Comparison of ENCODE assay signal across 11 cellular contexts in genomic region chr9:137237759-137238726, GRCh38. TPM values are rescaled to one million over a fixed set of nuclear protein-coding genes. Genes with fewer than 3 reads are reported as not detected.
DNase-seq lines count a peak whose midpoint lies in the region; ATAC-seq lines count a peak whose summit lies in the region.
"Had no signal": no experiment of that assay in that cellular context is flagged by ENCODE, and none has a peak within 500 bp of the region (broad histone marks: within the 10 kb centered on the region; RNA-seq: fewer than 3 reads in every experiment).

No MANE protein-coding gene starts in this region.

- peaks cover 23 to 34% (median 29%) of the 10 kb centered on the region in 3 donors for H3K4me1 Mint-ChIP-seq in naive B cell

- DNase-seq in COR-L47 (lab: John Stamatoyannopoulos, UW) (peak; percentile 86), NCI-H146 treated with DMSO at 0.1 percent for 48 hours (lab: John Stamatoyannopoulos, UW; ENCODE audit: unreplicated experiment) (peak; percentile 45), amygdala (lab: John Stamatoyannopoulos, UW) (peak in 47 of 56 donors; percentile 14 to 90 (median 56)), naive B cell (no peak), cerebellum (ENCODE audit: low spot score) (no peak), GM19238 (ENCODE audit: insufficient read length, low spot score) (no peak), H4 (ENCODE audit: low spot score) (no peak)
- no peak for DNase-seq in activated CD4-positive, alpha-beta T cell treated with anti-CD3 and anti-CD28 coated beads, Interleukin-2, amount 50 U/mL, for 4 hours
- DNase-seq: NCI-H1105 had no signal

- no peak for ATAC-seq in naive B cell (ENCODE audit: low read depth in 2 of 2)

- H3K4me3 Mint-ChIP-seq in naive B cell = peak overlapping the region in 5 of 8 donors; percentile 42 to 90 (median 75)

- H3K9me3 Mint-ChIP-seq in naive B cell = no peaks in the 10 kb centered on the region

- peaks cover 0 to 8% (median 0%) of the 10 kb centered on the region in 3 donors for H3K27me3 Mint-ChIP-seq in naive B cell

- peak overlapping the region in 5 of 6 donors; percentile 47 to 90 (median 64) for H3K27ac Mint-ChIP-seq in naive B cell

- peaks cover 0 to 6% of the 10 kb centered on the region in 2 donors for H3K36me3 Mint-ChIP-seq in naive B cell

RNA-seq across cellular contexts. Expression of gene TUBB4B, which starts 3.0 kb away (rescaled TPM):
- 10 to 100 TPM; 22.7 to 53.2 (median 40.2) TPM for polyA plus RNA-seq in naive B cell (ENCODE audit: low read depth in 6 of 6)
- 62.8 TPM for total RNA-seq in cerebellum
- 164 and 180 TPM in 2 replicates for total RNA-seq in H4 (2014; rRNA removed; shearing (Covaris generic))

RNA-seq across cellular contexts. Expression of gene SLC34A3, which starts 7.3 kb away (rescaled TPM):
- not detected for polyA plus RNA-seq in naive B cell (ENCODE audit: low read depth in 6 of 6)
- not detected for total RNA-seq in cerebellum
- not detected in 2 replicates for total RNA-seq in H4 (2014; rRNA removed; shearing (Covaris generic))
- total RNA-seq: fibroblast of villous mesenchyme had no signal

RNA-seq across cellular contexts. Expression of gene RNF224, which starts 10.7 kb away (rescaled TPM):
- not detected for polyA plus RNA-seq in naive B cell (ENCODE audit: low read depth in 6 of 6)
- total RNA-seq in cerebellum = not detected
- total RNA-seq in H4 (2014; rRNA removed; shearing (Covaris generic)) = not detected in 2 replicates
- total RNA-seq: fibroblast of villous mesenchyme had no signal
- polyA plus RNA-seq: neural cell had no signal

RNA-seq across cellular contexts. Expression of gene STPG3, which starts 13.0 kb away (rescaled TPM):
- polyA plus RNA-seq in naive B cell (ENCODE audit: low read depth in 6 of 6) = not detected
- total RNA-seq in cerebellum = not detected
- not detected in 2 replicates for total RNA-seq in H4 (2014; rRNA removed; shearing (Covaris generic))
- total RNA-seq: fibroblast of villous mesenchyme had no signal
- polyA plus RNA-seq: neural cell had no signal

RNA-seq across cellular contexts. Expression of gene CYSRT1, which starts 13.1 kb away (rescaled TPM):
- not detected for polyA plus RNA-seq in naive B cell (ENCODE audit: low read depth in 6 of 6)
- 0.45 TPM for total RNA-seq in cerebellum
- total RNA-seq in H4 (2014; rRNA removed; shearing (Covaris generic)) = 0.14 and 0.37 TPM in 2 replicates

Comparison
In these comparisons a context has a peak if more than half of its experiments do, and no peak if none do; other contexts are left out.
1. DNase-seq: peak in COR-L47 (single experiment), NCI-H146 treated with DMSO at 0.1 percent for 48 hours (single experiment) and amygdala (47 of 56); none in naive B cell (single experiment), cerebellum (single experiment), GM19238 (single experiment), activated CD4-positive, alpha-beta T cell treated with anti-CD3 and anti-CD28 coated beads, Interleukin-2, amount 50 U/mL, for 4 hours (0 of 2) and H4 (single experiment).